In the genomic region with DNA sequence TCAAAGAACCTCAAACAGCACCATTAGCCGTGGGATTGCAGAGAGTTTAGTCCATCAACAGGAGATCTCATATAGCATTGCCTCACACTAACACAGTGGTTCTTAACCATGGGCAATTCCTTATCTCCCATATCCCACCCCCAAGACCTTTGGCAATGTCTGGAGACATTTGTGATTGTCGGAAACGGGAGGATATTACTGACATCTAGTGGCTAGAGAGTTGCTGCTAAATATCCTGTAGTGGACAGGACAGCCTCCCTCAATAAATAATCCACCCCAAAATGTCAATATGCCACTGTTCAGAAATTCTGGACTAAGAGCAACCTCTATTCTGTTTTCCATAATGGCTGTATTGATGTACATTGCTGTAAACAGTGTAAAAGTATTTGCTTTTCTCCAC, we compare ENCODE assay signal across 9 cellular contexts.
DNase-seq lines count a peak whose midpoint lies in the region; ATAC-seq, FAIRE-seq and TF ChIP-seq lines count a peak whose summit lies in the region.
"Had no signal": no experiment of that assay in that cellular context is flagged by ENCODE, and none has a peak within 500 bp of the region (broad histone marks: within the 10 kb centered on the region; RNA-seq: fewer than 3 reads in every experiment).

No MANE protein-coding gene starts in this region.

- ATAC-seq in HG02981 (IDR thresholded peaks at IDR 0.05; ENCODE audit: unreplicated experiment) (no peak), T-cell (replicated peaks in 1 of 4) (no peak)

- in situ Hi-C loops in Caki2 (cut with HindIII; ENCODE audit: low pct_unique_long_range_greater_than_20kb, low sequenced_read_pairs) = no loop called here

- TF ChIP-seq POLR2A in endothelial cell of umbilical vein (IDR thresholded peaks at IDR 0.05; ENCODE audit: low read depth, low read length) = no peak

- H3K4me2 ChIP-seq in endothelial cell of umbilical vein (ENCODE audit: insufficient read depth, low read length) = no peak overlapping the region
- no peak overlapping the region for H3K4me2 ChIP-seq in neural cell (ENCODE audit: low read length)

- peaks cover 7% of the 10 kb centered on the region for H3K4me1 ChIP-seq in endothelial cell of umbilical vein (ENCODE audit: control insufficient read depth, extremely low read depth, insufficient read depth, low read length)
- H3K4me1 ChIP-seq: HAP-1 had no signal

- peak; percentile 32 for DNase-seq in Caki2 (ENCODE audit: low read depth)
- peak; percentile 7 for DNase-seq in MG63
- peak; percentile 70 for DNase-seq in endothelial cell of umbilical vein (ENCODE audit: low read depth, low spot score)
- DNase-seq in CD1c-positive myeloid dendritic cell (ENCODE audit: extremely low spot score) = no peak
- no peak for DNase-seq in activated CD4-positive, CD25-positive, alpha-beta regulatory T cell (lab: John Stamatoyannopoulos, UW)
- no peak for DNase-seq in T-cell

- TF ChIP-seq RAD21 in neural cell (conservative IDR thresholded peaks at IDR 0.05) = no peak

- POLR2A ChIA-PET in endothelial cell of umbilical vein (lab: Charles Lee) (interaction anchor here (0.7 to 1.0 kb wide), 2 partner anchors 210 to 212 kb away, joined by 3 to 8 read pairs; partner anchors contain the start of gene CCN2), T-cell (lab: Charles Lee) (no interaction called here)

- H3K4me3 ChIP-seq in MG63 (no peak overlapping the region), endothelial cell of umbilical vein (replicated peaks in 1 of 3; ENCODE audit: insufficient read depth in 1 of 3, low read depth in 1 of 3, low read length in 3 of 3) (no peak overlapping the region), neural cell (ENCODE audit: low read length) (no peak overlapping the region)
- H3K4me3 ChIP-seq: HAP-1 had no signal

- no peaks in the 10 kb centered on the region for H3F3A ChIP-seq in neural cell (ENCODE audit: insufficient read depth, low read length, poor library complexity, severe bottlenecking)

- TF ChIP-seq EP300 in neural cell (conservative IDR thresholded peaks at IDR 0.05; ENCODE audit: poor library complexity, severe bottlenecking) = no peak

- dilution Hi-C loops in endothelial cell of umbilical vein (cut with MboI; ENCODE audit: extremely low pct_ligation_motif_present, low sequenced_read_pairs) = no loop called here

- H3K79me2 ChIP-seq in endothelial cell of umbilical vein (ENCODE audit: control insufficient read depth, insufficient read depth, low read length) (no peaks in the 10 kb centered on the region), neural cell (replicated peaks; ENCODE audit: insufficient read depth, low read length) (no peaks in the 10 kb centered on the region)

- H3K27ac ChIP-seq in endothelial cell of umbilical vein (ENCODE audit: insufficient read depth, low read depth, low read length) (peak overlapping the region; percentile 5), neural cell (ENCODE audit: low read length) (no peak overlapping the region)

- no peaks in the 10 kb centered on the region for H3K9me2 ChIP-seq in neural cell (ENCODE audit: insufficient read depth, low read length)

- H3K9me3 ChIP-seq in MG63 (peaks cover 13% of the 10 kb centered on the region), endothelial cell of umbilical vein (replicated peaks; ENCODE audit: control insufficient read depth, insufficient read depth, low read length) (no peaks in the 10 kb centered on the region), neural cell (ENCODE audit: low read length) (no peaks in the 10 kb centered on the region)
- H3K9me3 ChIP-seq: HAP-1 had no signal

- peak; percentile 76 for FAIRE-seq in endothelial cell of umbilical vein (lab: Jason Lieb, UNC)

- peak; percentile 34 to 41 for TF ChIP-seq CTCF in endothelial cell of umbilical vein (IDR thresholded peaks at IDR 0.05; ENCODE audit: extremely low read depth in 1 of 2, insufficient read depth in 1 of 2, low read depth in 1 of 2, low read length in 2 of 2)
- peak; percentile 31 for TF ChIP-seq CTCF in neural cell (IDR thresholded peaks at IDR 0.05; ENCODE audit: poor library complexity, severe bottlenecking)

- no peak overlapping the region for H3K4me3 Mint-ChIP-seq in T-cell

- H4K20me1 ChIP-seq in endothelial cell of umbilical vein (replicated peaks; ENCODE audit: control insufficient read depth, extremely low read depth, insufficient read depth, low read length) = no peaks in the 10 kb centered on the region
- no peaks in the 10 kb centered on the region for H4K20me1 ChIP-seq in neural cell (ENCODE audit: insufficient read depth)

- H3K9me1 ChIP-seq in endothelial cell of umbilical vein (replicated peaks; ENCODE audit: control insufficient read depth, extremely low read depth, insufficient read depth, low read length) = no peaks in the 10 kb centered on the region

- no TSS peak for BruUV-seq in endothelial cell of umbilical vein (replicated peaks; lab: Mats Ljungman, UMichigan)

- intact Hi-C loops in endothelial cell of umbilical vein (cut with micrococcal nuclease) = loop anchor here (1.0 kb wide), 7 partner anchors 29 to 236 kb away; partner anchors contain the start of gene CCN2

- H3K9me3 Mint-ChIP-seq in T-cell = peaks cover 0 to 12% (median 0%) of the 10 kb centered on the region in 3 donors

- H3K4me1 Mint-ChIP-seq in T-cell = no peaks in the 10 kb centered on the region

- H3K36me3 Mint-ChIP-seq in T-cell = no peaks in the 10 kb centered on the region

- H3K27me3 ChIP-seq in MG63 = no peaks in the 10 kb centered on the region
- H3K27me3 ChIP-seq in endothelial cell of umbilical vein (ENCODE audit: control insufficient read depth in 2 of 2, insufficient read depth in 2 of 2, low read length in 2 of 2) = no peaks in the 10 kb centered on the region
- H3K27me3 ChIP-seq in neural cell (ENCODE audit: insufficient read depth, low read depth, low read length) = no peaks in the 10 kb centered on the region

- H3K27me3 Mint-ChIP-seq in T-cell = peaks cover 3 to 6% of the 10 kb centered on the region in 2 donors

- H3K36me3 ChIP-seq in MG63 = peaks cover 21% of the 10 kb centered on the region
- peaks cover 3 to 4% of the 10 kb centered on the region in 2 experiments for H3K36me3 ChIP-seq in endothelial cell of umbilical vein (ENCODE audit: control insufficient read depth in 2 of 2, extremely low read depth in 1 of 2, insufficient read depth in 2 of 2, low read length in 2 of 2)
- no peaks in the 10 kb centered on the region for H3K36me3 ChIP-seq in neural cell (ENCODE audit: insufficient read depth, low read length)
- H3K36me3 ChIP-seq: HAP-1 had no signal

- H2AFZ ChIP-seq in endothelial cell of umbilical vein (ENCODE audit: low read depth, low read length) = no peak overlapping the region
- no peak overlapping the region for H2AFZ ChIP-seq in neural cell (ENCODE audit: low read depth, low read length)

- no peak overlapping the region for H3K27ac Mint-ChIP-seq in T-cell

- H3K9ac ChIP-seq in endothelial cell of umbilical vein (replicated peaks; ENCODE audit: extremely low read depth, insufficient read depth, low read length) (no peak overlapping the region), neural cell (ENCODE audit: low read length) (no peak overlapping the region)

- CTCF ChIA-PET in endothelial cell of umbilical vein (lab: Charles Lee) (interaction anchor here (0.7 to 2.8 kb wide), 6 partner anchors 100 to 236 kb away, joined by 3 to 16 read pairs (median 4); no protein-coding TSS in a partner anchor), T-cell (lab: Charles Lee) (no interaction called here)

TF ChIP-seq in endothelial cell of umbilical vein, 7 proteins besides CTCF, POLR2A, EP300 and RAD21:
- TF ChIP-seq POLR2AphosphoS5 (IDR thresholded peaks at IDR 0.05; ENCODE audit: insufficient read depth, low read depth, low read length) (peak; percentile 52), JUN (IDR thresholded peaks at IDR 0.05; ENCODE audit: borderline replicate concordance, insufficient read depth, insufficient read length, low read depth) (no peak), FOS (IDR thresholded peaks at IDR 0.05; ENCODE audit: borderline replicate concordance, insufficient read depth, low read length) (no peak), MAX (IDR thresholded peaks at IDR 0.05; ENCODE audit: insufficient read depth, insufficient read length) (no peak), GATA2 (IDR thresholded peaks at IDR 0.05; ENCODE audit: insufficient read depth, insufficient read length, low read depth, low read length) (peak; percentile 48)

TF ChIP-seq in neural cell, 6 proteins besides CTCF, POLR2A, EP300 and RAD21:
- TF ChIP-seq MXI1 (conservative IDR thresholded peaks at IDR 0.05; ENCODE audit: poor library complexity, severe bottlenecking) = no peak
- no peak for TF ChIP-seq REST (IDR thresholded peaks at IDR 0.05; ENCODE audit: borderline replicate concordance)
- peak; percentile 36 for TF ChIP-seq SMC3 (conservative IDR thresholded peaks at IDR 0.05; ENCODE audit: poor library complexity)

Comparison
In these comparisons a context has a peak if more than half of its experiments do, and no peak if none do; other contexts are left out.
1. DNase-seq: peak in Caki2 (single experiment), MG63 (single experiment) and endothelial cell of umbilical vein (single experiment); none in CD1c-positive myeloid dendritic cell (single experiment), activated CD4-positive, CD25-positive, alpha-beta regulatory T cell (0 of 4) and T-cell (0 of 34).